Comparison of ENCODE assay signal across 11 cellular contexts in the genomic region with DNA sequence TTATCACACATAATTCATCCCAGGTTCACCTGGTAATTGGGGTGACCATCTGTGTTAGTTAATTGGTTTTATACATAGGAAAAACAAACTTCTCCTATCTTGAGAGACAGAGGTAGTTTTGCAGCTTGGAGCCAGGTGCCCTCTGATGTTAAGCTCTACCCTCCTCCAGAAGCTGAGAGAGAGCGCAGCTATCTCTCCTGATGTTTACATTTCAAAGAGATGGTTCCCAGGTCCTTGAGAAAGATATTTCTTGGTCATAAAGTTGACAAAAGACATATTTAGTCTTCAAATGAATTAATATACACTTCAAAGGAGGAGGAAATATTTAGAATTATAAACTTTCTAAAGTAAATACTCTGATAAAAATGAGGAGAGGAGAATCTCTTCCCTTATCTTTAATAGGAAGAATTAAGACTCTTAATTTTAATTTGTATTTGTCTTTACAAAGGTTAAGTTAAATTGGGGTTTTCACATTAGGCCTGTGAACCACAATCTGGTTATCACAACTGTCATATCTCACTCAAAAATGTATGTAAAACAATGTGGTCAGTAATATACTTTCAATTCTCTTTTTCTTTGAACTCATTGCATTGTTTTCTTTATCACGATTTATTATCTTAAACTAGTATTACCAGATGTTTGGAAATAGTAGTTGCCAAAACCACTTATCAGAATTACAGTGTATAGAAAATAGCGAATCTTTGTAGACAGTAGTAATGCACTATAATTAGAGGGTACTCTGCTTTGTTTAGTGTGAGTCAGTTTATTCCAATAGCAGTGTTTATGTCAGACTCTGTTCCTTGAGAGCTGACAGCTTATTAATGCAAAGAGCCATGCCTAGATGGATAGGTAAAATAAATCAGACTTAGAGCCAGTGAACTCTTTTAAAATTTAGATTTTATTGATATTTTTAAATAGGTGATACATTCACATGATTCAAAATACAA. TPM values are rescaled to one million over a fixed set of nuclear protein-coding genes. Genes with fewer than 3 reads are reported as not detected.
A peak's percentile ranks its signal among the peaks of the same experiment; 100 is the strongest.
DNase-seq lines count a peak whose midpoint lies in the region; ATAC-seq and TF ChIP-seq lines count a peak whose summit lies in the region.
"Had no signal": no experiment of that assay in that cellular context is flagged by ENCODE, and none has a peak within 500 bp of the region (broad histone marks: within the 10 kb centered on the region; RNA-seq: fewer than 3 reads in every experiment).

No MANE protein-coding gene starts in this region.

- TF ChIP-seq CTCF in mesothelial cell of epicardium (IDR thresholded peaks at IDR 0.05; ENCODE audit: unreplicated experiment): no peak

- H3K27me3 Mint-ChIP-seq in mesothelial cell of epicardium (ENCODE audit: low read depth): no peaks in the 10 kb centered on the region

- H3K27ac Mint-ChIP-seq in mesothelial cell of epicardium: peak overlapping the region; percentile 77

- no peak overlapping the region for H3K4me3 Mint-ChIP-seq in mesothelial cell of epicardium

- H3K4me1 Mint-ChIP-seq in mesothelial cell of epicardium: peaks cover 13% of the 10 kb centered on the region

- DNase-seq in NCI-H1092 treated with DMSO at 0.1 percent for 48 hours (lab: John Stamatoyannopoulos, UW) (peak; percentile 86), mesothelial cell of epicardium (ENCODE audit: low spot score in 2 of 2, unreplicated experiment in 2 of 2) (no peak), Right ventricle myocardium superior (no peak), D341Med (ENCODE audit: low spot score) (no peak)
- DNase-seq in effector CD4-positive, alpha-beta T cell: no peak
- no peak for DNase-seq in stimulated activated CD4-positive, alpha-beta T cell treated with anti-CD3 and anti-CD28 coated beads, Interleukin-4, amount 100 ng/mL, for 4 hours
- DNase-seq: NCI-H1048, T-helper 1 cell, testis had no signal

- intact Hi-C loops in Right ventricle myocardium superior (cut with DNase I): no loop called here

- H3K36me3 Mint-ChIP-seq in mesothelial cell of epicardium: peaks cover 2% of the 10 kb centered on the region

- ATAC-seq in GM19351 (IDR thresholded peaks at IDR 0.05; ENCODE audit: unreplicated experiment): peak; percentile 90
- peak; percentile 92 for ATAC-seq in HG02885 (IDR thresholded peaks at IDR 0.05; ENCODE audit: poor library complexity, unreplicated experiment)
- ATAC-seq in Right ventricle myocardium superior (ENCODE audit: poor library complexity): no peak

- H3K9me3 Mint-ChIP-seq in mesothelial cell of epicardium: peaks cover 11% of the 10 kb centered on the region

RNA-seq across cellular contexts. Expression of a gene that starts 26.7 kb away (rescaled TPM):
- total RNA-seq in mesothelial cell of epicardium (not detected in 3 replicates), Right ventricle myocardium superior (not detected)

RNA-seq across cellular contexts. Expression of a gene that starts 30.2 kb away (rescaled TPM):
- total RNA-seq in mesothelial cell of epicardium (0.27 to 0.77 TPM (median 0.38 TPM) in 3 replicates), Right ventricle myocardium superior (not detected)
- total RNA-seq: testis had no signal

RNA-seq across cellular contexts. Expression of a gene that starts 44.4 kb away (rescaled TPM):
- total RNA-seq in mesothelial cell of epicardium: not detected in 3 replicates
- total RNA-seq in Right ventricle myocardium superior: not detected
